Comparison of ENCODE assay signal across 1 cellular context in the genomic region with DNA sequence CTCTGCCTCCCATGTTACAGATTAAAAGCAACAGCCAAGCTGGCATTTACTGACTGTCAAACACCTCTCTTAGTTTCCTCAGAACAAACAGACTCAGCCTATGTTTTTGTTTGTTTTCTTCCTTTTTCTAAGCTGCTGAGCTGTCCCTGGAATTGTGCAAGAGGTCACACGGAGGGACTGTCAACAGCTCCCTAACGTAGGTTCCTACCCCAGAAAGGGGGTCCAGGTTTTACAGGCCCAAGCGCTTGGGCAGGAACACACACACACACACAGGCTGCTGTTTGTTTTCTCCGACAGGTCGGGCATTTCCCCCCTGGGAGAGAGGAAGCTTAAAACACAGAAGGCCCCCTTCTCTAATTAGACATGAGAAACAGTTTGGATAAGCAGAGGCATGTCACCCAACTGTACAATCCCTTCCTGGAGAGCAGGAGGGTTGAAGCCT.
TF ChIP-seq lines count a peak whose summit lies in the region.

No MANE protein-coding gene starts in this region.

TF ChIP-seq in HepG2, 621 proteins besides CTCF, POLR2A, EP300 and RAD21 (continued from another document and continues in another):
- TF ChIP-seq E2F2 (CRISPR knock-in tag; IDR thresholded peaks at IDR 0.05; ENCODE audit: borderline replicate concordance) (peak; percentile 63; the same call in 1 of the 2 replicates), GABPB1 (CRISPR knock-in tag; IDR thresholded peaks at IDR 0.05) (peak; percentile 64; the same call in 1 of the 2 replicates), XBP1 (CRISPR knock-in tag; IDR thresholded peaks at IDR 0.05) (peak; percentile 94; the same call in 1 of the 2 replicates), HNF1A (IDR thresholded peaks at IDR 0.05; ENCODE audit: low read depth) (peak; percentile 85), HNF1A (CRISPR knock-in tag; IDR thresholded peaks at IDR 0.05; ENCODE audit: borderline replicate concordance) (peak; percentile 96), ZNF251 (CRISPR knock-in tag; IDR thresholded peaks at IDR 0.05) (no peak), ZC3H13 (CRISPR knock-in tag; IDR thresholded peaks at IDR 0.05) (peak; percentile 39; the same call in 1 of the 2 replicates), ZNF335 (CRISPR knock-in tag; IDR thresholded peaks at IDR 0.05) (peak; percentile 61; the same call in 1 of the 2 replicates), SMAD1 (CRISPR knock-in tag; IDR thresholded peaks at IDR 0.05; ENCODE audit: borderline replicate concordance, low read depth) (no peak), ZNF44 (CRISPR knock-in tag; IDR thresholded peaks at IDR 0.05) (no peak), MAX (IDR thresholded peaks at IDR 0.05) (peak; percentile 59; the same call in 1 of the 2 replicates), ATAD3A (CRISPR knock-in tag; IDR thresholded peaks at IDR 0.05) (no peak), RBM22 (optimal IDR thresholded peaks at IDR 0.05; ENCODE audit: low read length) (peak; percentile 89), ZNF605 (CRISPR knock-in tag; IDR thresholded peaks at IDR 0.05) (peak; percentile 87), THAP11 (CRISPR knock-in tag; IDR thresholded peaks at IDR 0.05) (peak; percentile 81), GATA4 (IDR thresholded peaks at IDR 0.05; ENCODE audit: borderline replicate concordance, low read depth) (peak; percentile 97; the same call in 1 of the 2 replicates), RERE (CRISPR knock-in tag; IDR thresholded peaks at IDR 0.05; ENCODE audit: low read depth) (peak; percentile 98), ZFP36L2 (CRISPR knock-in tag; IDR thresholded peaks at IDR 0.05) (no peak), PAF1 (CRISPR knock-in tag; IDR thresholded peaks at IDR 0.05) (no peak), ZNF326 (CRISPR knock-in tag; IDR thresholded peaks at IDR 0.05; ENCODE audit: borderline replicate concordance) (no peak), SNAPC5 (CRISPR knock-in tag; IDR thresholded peaks at IDR 0.05; ENCODE audit: borderline replicate concordance) (no peak), SKIL (CRISPR knock-in tag; IDR thresholded peaks at IDR 0.05; ENCODE audit: borderline replicate concordance) (peak; percentile 96), FOXC1 (CRISPR knock-in tag; IDR thresholded peaks at IDR 0.05; ENCODE audit: borderline replicate concordance) (no peak), TARDBP (CRISPR knock-in tag; IDR thresholded peaks at IDR 0.05) (peak; percentile 97), ZNF552 (CRISPR knock-in tag; IDR thresholded peaks at IDR 0.05; ENCODE audit: borderline replicate concordance) (0 out of 2 replicates have a peak, but pooled peaks have one; percentile 69), CCAR2 (optimal IDR thresholded peaks at IDR 0.05; ENCODE audit: low read depth, low read length) (peak; percentile 96), ZNF790 (CRISPR knock-in tag; IDR thresholded peaks at IDR 0.05; ENCODE audit: borderline replicate concordance) (no peak), ZNF530 (CRISPR knock-in tag; IDR thresholded peaks at IDR 0.05; ENCODE audit: low read depth) (no peak), ZNF468 (CRISPR knock-in tag; IDR thresholded peaks at IDR 0.05) (no peak), GLI4 (CRISPR knock-in tag; IDR thresholded peaks at IDR 0.05; ENCODE audit: borderline replicate concordance) (0 out of 2 replicates have a peak, but pooled peaks have one; percentile 43), ZNF460 (CRISPR knock-in tag; IDR thresholded peaks at IDR 0.05; ENCODE audit: borderline replicate concordance) (peak; percentile 63; the same call in 1 of the 2 replicates), ARID2 (CRISPR knock-in tag; IDR thresholded peaks at IDR 0.05; ENCODE audit: borderline replicate concordance) (no peak), NR0B2 (CRISPR knock-in tag; IDR thresholded peaks at IDR 0.05) (0 out of 2 replicates have a peak, but pooled peaks have one; percentile 49)
- TF ChIP-seq, protein P1, sequence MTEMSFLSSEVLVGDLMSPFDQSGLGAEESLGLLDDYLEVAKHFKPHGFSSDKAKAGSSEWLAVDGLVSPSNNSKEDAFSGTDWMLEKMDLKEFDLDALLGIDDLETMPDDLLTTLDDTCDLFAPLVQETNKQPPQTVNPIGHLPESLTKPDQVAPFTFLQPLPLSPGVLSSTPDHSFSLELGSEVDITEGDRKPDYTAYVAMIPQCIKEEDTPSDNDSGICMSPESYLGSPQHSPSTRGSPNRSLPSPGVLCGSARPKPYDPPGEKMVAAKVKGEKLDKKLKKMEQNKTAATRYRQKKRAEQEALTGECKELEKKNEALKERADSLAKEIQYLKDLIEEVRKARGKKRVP (CRISPR knock-in tag; IDR thresholded peaks at IDR 0.05) = peak in 1 of 2 experiments; percentile 88; a peak in 2 of 4 replicates
- TF ChIP-seq, protein P2, sequence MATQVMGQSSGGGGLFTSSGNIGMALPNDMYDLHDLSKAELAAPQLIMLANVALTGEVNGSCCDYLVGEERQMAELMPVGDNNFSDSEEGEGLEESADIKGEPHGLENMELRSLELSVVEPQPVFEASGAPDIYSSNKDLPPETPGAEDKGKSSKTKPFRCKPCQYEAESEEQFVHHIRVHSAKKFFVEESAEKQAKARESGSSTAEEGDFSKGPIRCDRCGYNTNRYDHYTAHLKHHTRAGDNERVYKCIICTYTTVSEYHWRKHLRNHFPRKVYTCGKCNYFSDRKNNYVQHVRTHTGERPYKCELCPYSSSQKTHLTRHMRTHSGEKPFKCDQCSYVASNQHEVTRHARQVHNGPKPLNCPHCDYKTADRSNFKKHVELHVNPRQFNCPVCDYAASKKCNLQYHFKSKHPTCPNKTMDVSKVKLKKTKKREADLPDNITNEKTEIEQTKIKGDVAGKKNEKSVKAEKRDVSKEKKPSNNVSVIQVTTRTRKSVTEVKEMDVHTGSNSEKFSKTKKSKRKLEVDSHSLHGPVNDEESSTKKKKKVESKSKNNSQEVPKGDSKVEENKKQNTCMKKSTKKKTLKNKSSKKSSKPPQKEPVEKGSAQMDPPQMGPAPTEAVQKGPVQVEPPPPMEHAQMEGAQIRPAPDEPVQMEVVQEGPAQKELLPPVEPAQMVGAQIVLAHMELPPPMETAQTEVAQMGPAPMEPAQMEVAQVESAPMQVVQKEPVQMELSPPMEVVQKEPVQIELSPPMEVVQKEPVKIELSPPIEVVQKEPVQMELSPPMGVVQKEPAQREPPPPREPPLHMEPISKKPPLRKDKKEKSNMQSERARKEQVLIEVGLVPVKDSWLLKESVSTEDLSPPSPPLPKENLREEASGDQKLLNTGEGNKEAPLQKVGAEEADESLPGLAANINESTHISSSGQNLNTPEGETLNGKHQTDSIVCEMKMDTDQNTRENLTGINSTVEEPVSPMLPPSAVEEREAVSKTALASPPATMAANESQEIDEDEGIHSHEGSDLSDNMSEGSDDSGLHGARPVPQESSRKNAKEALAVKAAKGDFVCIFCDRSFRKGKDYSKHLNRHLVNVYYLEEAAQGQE (IDR thresholded peaks at IDR 0.05; ENCODE audit: borderline replicate concordance in 1 of 2, low read depth in 1 of 2, low read length in 2 of 2) = peak in 1 of 2 experiments; percentile 81; a peak in 1 of 4 replicates
